In genomic region chr21:35991131-35991530, GRCh38 we compare ENCODE assay signal across 29 cellular contexts.
"Had no signal": no experiment of that assay in that cellular context is flagged by ENCODE, and none has a peak within 500 bp of the region (broad histone marks: within the 10 kb centered on the region; RNA-seq: fewer than 3 reads in every experiment).

No MANE protein-coding gene starts in this region.

- H3K4me2 ChIP-seq: PC-9, SK-N-SH had no signal

- H3K9me3 ChIP-seq: MG63, SJSA1, SK-N-SH had no signal

- H3K36me3 ChIP-seq: MG63, SJSA1 had no signal

- FAIRE-seq: RCC 7860 had no signal

- H3K4me3 ChIP-seq: MG63, PC-9, SJSA1 had no signal

- H3K27ac ChIP-seq: PC-9, RWPE1, SJSA1 had no signal

- H3K9me2 ChIP-seq: SK-N-SH had no signal

- DNase-seq: Kasumi-1, MG63, NCI-H1048, NCI-H1092 treated with DMSO at 0.1 percent for 48 hours, NCI-H1105 treated with DMSO at 0.1 percent for 48 hours, NCI-H1417, NCI-H1436, NCI-H146, NCI-H1694, NCI-H187, NCI-H1930, NCI-H2029 treated with DMSO at 0.1 percent for 48 hours, NCI-H2081 treated with DMSO at 0.1 percent for 48 hours, NCI-H2107, NCI-H2171, NCI-H226, NCI-H510A treated with DMSO at 0.1 percent for 48 hours, NCI-H524 treated with DMSO at 0.1 percent for 48 hours, NCI-H526 treated with DMSO at 0.1 percent for 48 hours, NCI-H774, PC-9, SK-N-SH, SW 1271, T-helper 1 cell had no signal

- H2AFZ ChIP-seq: PC-9 had no signal

- H3K9ac ChIP-seq: SK-N-SH had no signal

- ATAC-seq: Panc1, Right ventricle myocardium inferior had no signal

- H3K27me3 ChIP-seq: MG63 had no signal
